9 cellular contexts compared by ENCODE assay signal in the genomic region with DNA sequence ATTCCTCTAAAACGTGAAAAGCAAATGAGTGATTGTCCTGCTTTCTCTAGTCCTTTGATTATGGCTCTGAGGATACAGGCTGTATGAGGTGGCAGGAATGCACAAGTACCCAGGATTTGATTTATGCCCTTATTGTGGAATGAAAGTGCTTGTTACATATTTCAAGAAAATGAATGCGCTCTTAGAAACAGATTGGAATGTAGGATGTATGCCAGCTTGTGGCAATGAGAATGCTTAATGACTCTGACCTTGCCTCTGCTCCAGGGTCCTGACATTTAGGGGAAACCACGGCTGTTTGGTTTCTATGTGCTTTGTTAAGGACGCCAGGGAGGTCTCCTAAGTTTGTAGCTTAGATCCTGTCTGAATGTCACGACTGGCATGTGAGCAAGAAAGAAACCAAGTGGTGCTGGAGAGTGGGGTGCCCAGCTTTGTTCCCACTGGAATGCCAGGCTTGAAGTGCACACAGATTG. TPM values are rescaled to one million over a fixed set of nuclear protein-coding genes. Genes with fewer than 3 reads are reported as not detected.
DNase-seq lines count a peak whose midpoint lies in the region; ATAC-seq and TF ChIP-seq lines count a peak whose summit lies in the region.
"Had no signal": no experiment of that assay in that cellular context is flagged by ENCODE, and none has a peak within 500 bp of the region (broad histone marks: within the 10 kb centered on the region; RNA-seq: fewer than 3 reads in every experiment).

No MANE protein-coding gene starts in this region.

- peaks cover 79% of the 10 kb centered on the region for H3K36me3 Mint-ChIP-seq in activated CD8-positive, alpha-beta T cell treated with anti-CD3 and anti-CD28 coated beads, Interleukin-2, amount 10 ng/mL, durations not matched to agents 7 days and 5 days (ENCODE audit: low read depth)

- WGBS in gastroesophageal sphincter (ENCODE audit: low coverage in 1 of 2), 2 donors = 47 to 63% methylated on average over 5 of the region's 5 CpGs
- WGBS in upper lobe of left lung, 2 donors = 22 to 32% methylated on average over 5 of the region's 5 CpGs

- no peaks in the 10 kb centered on the region for H3K9me3 ChIP-seq in left ventricle myocardium inferior (replicated peaks)
- H3K9me3 ChIP-seq in gastroesophageal sphincter = no peaks in the 10 kb centered on the region
- H3K9me3 ChIP-seq in upper lobe of left lung = no peaks in the 10 kb centered on the region

- no peaks in the 10 kb centered on the region for H3K9me3 Mint-ChIP-seq in activated CD8-positive, alpha-beta T cell treated with anti-CD3 and anti-CD28 coated beads, Interleukin-2, amount 10 ng/mL, durations not matched to agents 7 days and 5 days (ENCODE audit: insufficient read depth)

- TF ChIP-seq CTCF in left ventricle myocardium inferior (IDR thresholded peaks at IDR 0.05; ENCODE audit: borderline replicate concordance) (no peak), gastroesophageal sphincter (IDR thresholded peaks at IDR 0.05) (no peak), upper lobe of left lung (IDR thresholded peaks at IDR 0.05) (no peak)

- H3K27me3 Mint-ChIP-seq in activated CD8-positive, alpha-beta T cell treated with anti-CD3 and anti-CD28 coated beads, Interleukin-2, amount 10 ng/mL, durations not matched to agents 7 days and 5 days (ENCODE audit: low read depth) = no peaks in the 10 kb centered on the region

- peak overlapping the region; percentile 87 for H3K27ac ChIP-seq in left ventricle myocardium inferior (replicated peaks)
- H3K27ac ChIP-seq in gastroesophageal sphincter = peak overlapping the region in 3 of 4 donors; percentile 28 to 58 (median 42)
- peak overlapping the region; percentile 62 to 94 (median 72) for H3K27ac ChIP-seq in upper lobe of left lung

- CTCF ChIA-PET in activated CD8-positive, alpha-beta T cell treated with anti-CD3 and anti-CD28 coated beads, Interleukin-2, amount 10 ng/mL, durations not matched to agents 7 days and 5 days (lab: Charles Lee) = interaction anchor here (0.7 to 6.1 kb wide), 7 partner anchors 13 to 152 kb away, joined by 3 to 82 read pairs (median 4); no protein-coding TSS in a partner anchor

- TF ChIP-seq POLR2A in gastroesophageal sphincter (IDR thresholded peaks at IDR 0.05) (no peak), upper lobe of left lung (IDR thresholded peaks at IDR 0.05) (no peak)

- peak overlapping the region; percentile 46 for H3K4me3 Mint-ChIP-seq in activated CD8-positive, alpha-beta T cell treated with anti-CD3 and anti-CD28 coated beads, Interleukin-2, amount 10 ng/mL, durations not matched to agents 7 days and 5 days

- ATAC-seq in Right ventricle myocardium superior (ENCODE audit: poor library complexity) (no peak), gastroesophageal sphincter (no peak), upper lobe of left lung (ENCODE audit: low FRiP score in 2 of 2) (peak in 1 of 2 donors; percentile 42), HG02798 (IDR thresholded peaks at IDR 0.05; ENCODE audit: poor library complexity, unreplicated experiment) (no peak)
- no peak for ATAC-seq in activated CD8-positive, alpha-beta T cell treated with anti-CD3 and anti-CD28 coated beads, Interleukin-2, amount 10 ng/mL, durations not matched to agents 7 days and 5 days

- no peak for TF ChIP-seq EP300 in gastroesophageal sphincter (IDR thresholded peaks at IDR 0.05)
- TF ChIP-seq EP300 in upper lobe of left lung (IDR thresholded peaks at IDR 0.05) = no peak

- peak overlapping the region; percentile 53 for H3K27ac Mint-ChIP-seq in activated CD8-positive, alpha-beta T cell treated with anti-CD3 and anti-CD28 coated beads, Interleukin-2, amount 10 ng/mL, durations not matched to agents 7 days and 5 days

- H3K27me3 ChIP-seq in left ventricle myocardium inferior (ENCODE audit: low read depth) (no peaks in the 10 kb centered on the region), gastroesophageal sphincter (no peaks in the 10 kb centered on the region), upper lobe of left lung (no peaks in the 10 kb centered on the region)

- peaks cover 38% of the 10 kb centered on the region for H3K36me3 ChIP-seq in left ventricle myocardium inferior
- H3K36me3 ChIP-seq in gastroesophageal sphincter = peaks cover 0 to 46% of the 10 kb centered on the region in 2 donors
- peaks cover 4 to 34% (median 14%) of the 10 kb centered on the region in 4 donors for H3K36me3 ChIP-seq in upper lobe of left lung

- intact Hi-C loops in left ventricle myocardium inferior (cut with micrococcal nuclease) (no loop called here), Right ventricle myocardium superior (cut with DNase I) (no loop called here)

- no peak for DNase-seq in left ventricle myocardium inferior
- DNase-seq in Right ventricle myocardium superior = no peak
- DNase-seq in activated CD8-positive, alpha-beta T cell treated with anti-CD3 and anti-CD28 coated beads, Interleukin-2, amount 10 ng/mL, durations not matched to agents 7 days and 5 days = no peak
- no peak for DNase-seq in upper lobe of left lung
- no peak for DNase-seq in NCI-H524 (lab: John Stamatoyannopoulos, UW)
- no peak for DNase-seq in HuH-7.5 (ENCODE audit: low spot score)
- DNase-seq: COR-L47 had no signal

- H3K4me3 ChIP-seq in left ventricle myocardium inferior (no peak overlapping the region), gastroesophageal sphincter (no peak overlapping the region), upper lobe of left lung (peak overlapping the region in 1 of 4 donors; percentile 18)

- POLR2A ChIA-PET in activated CD8-positive, alpha-beta T cell treated with anti-CD3 and anti-CD28 coated beads, Interleukin-2, amount 10 ng/mL, durations not matched to agents 7 days and 5 days (lab: Charles Lee) = interaction anchor here (0.8 kb wide), 1 partner anchor 164 kb away, joined by 3 read pairs; the partner anchor contains the start of genes JMJD6 and METTL23

- H3K4me1 Mint-ChIP-seq in activated CD8-positive, alpha-beta T cell treated with anti-CD3 and anti-CD28 coated beads, Interleukin-2, amount 10 ng/mL, durations not matched to agents 7 days and 5 days (ENCODE audit: low read depth) = peaks cover 67% of the 10 kb centered on the region

- peaks cover 69% of the 10 kb centered on the region for H3K4me1 ChIP-seq in left ventricle myocardium inferior
- H3K4me1 ChIP-seq in gastroesophageal sphincter = peaks cover 5 to 60% (median 22%) of the 10 kb centered on the region in 3 donors
- H3K4me1 ChIP-seq in upper lobe of left lung = peaks cover 46 to 61% (median 50%) of the 10 kb centered on the region in 4 donors

RNA-seq across cellular contexts. Expression of gene PRCD, which starts 22.0 kb away (rescaled TPM):
- total RNA-seq in left ventricle myocardium inferior (3.9 TPM), Right ventricle myocardium superior (4.0 TPM), gastroesophageal sphincter (10 to 100 TPM in 1 of 4 donors, 1 to 10 TPM in 2, under 1 TPM in 1; 0.57 to 11.2 (median 2.3) TPM), upper lobe of left lung (10 to 100 TPM in 1 of 6 donors, 1 to 10 TPM in 4, not detected in 1; 3.0 to 13.9 (median 7.2) TPM)
- not detected for total RNA-seq in activated CD8-positive, alpha-beta T cell treated with anti-CD3 and anti-CD28 coated beads, Interleukin-2, amount 10 ng/mL, durations not matched to agents 7 days and 5 days

RNA-seq across cellular contexts. Expression of gene ST6GALNAC2, which starts 23.8 kb away (rescaled TPM):
- total RNA-seq in left ventricle myocardium inferior = 4.3 TPM
- 6.1 TPM for total RNA-seq in Right ventricle myocardium superior
- not detected for total RNA-seq in activated CD8-positive, alpha-beta T cell treated with anti-CD3 and anti-CD28 coated beads, Interleukin-2, amount 10 ng/mL, durations not matched to agents 7 days and 5 days
- total RNA-seq in gastroesophageal sphincter = 10 to 100 TPM in 2 of 4 donors, 1 to 10 TPM in 2; 5.4 to 27.1 (median 10.6) TPM
- 10 to 100 TPM; 24.4 to 63.5 (median 39.8) TPM for total RNA-seq in upper lobe of left lung

RNA-seq across cellular contexts. Expression of gene CYGB, which starts 24.3 kb away (rescaled TPM):
- total RNA-seq in left ventricle myocardium inferior (24.1 TPM), Right ventricle myocardium superior (34.2 TPM), gastroesophageal sphincter (10 to 100 TPM; 12.6 to 23.2 (median 18.8) TPM), upper lobe of left lung (10 to 100 TPM in 5 of 6 donors, 1 to 10 TPM in 1; 6.4 to 33.9 (median 16.6) TPM)
- under 1 TPM in 1 of 2 experiments, not detected in 1; 0.40 TPM for total RNA-seq in activated CD8-positive, alpha-beta T cell treated with anti-CD3 and anti-CD28 coated beads, Interleukin-2, amount 10 ng/mL, durations not matched to agents 7 days and 5 days

Comparison
In these comparisons a context has a peak if more than half of its experiments do, and no peak if none do; other contexts are left out.
1. RNA of gene CYGB, which starts 24.3 kb away (total RNA-seq): 34.2 TPM in Right ventricle myocardium superior (single experiment), 24.1 TPM in left ventricle myocardium inferior (single experiment), 6.4 to 33.9 TPM in upper lobe of left lung and 12.6 to 23.2 TPM in gastroesophageal sphincter; 0.40 TPM in activated CD8-positive, alpha-beta T cell treated with anti-CD3 and anti-CD28 coated beads, Interleukin-2, amount 10 ng/mL, durations not matched to agents 7 days and 5 days; every median in the first group is over 4 times any median in the second.
2. Peak in every context shown above with its lines, with median percentiles within 50 percentile points of each other: H3K27ac ChIP-seq.